In genomic region chr6:162497371-162497770, GRCh38 we compare ENCODE assay signal across 22 cellular contexts.
"Had no signal": no experiment of that assay in that cellular context is flagged by ENCODE, and none has a peak within 500 bp of the region (broad histone marks: within the 10 kb centered on the region; RNA-seq: fewer than 3 reads in every experiment).

No MANE protein-coding gene starts in this region.

- H3K4me2 ChIP-seq: hepatocyte had no signal

- H3K9me3 ChIP-seq: gastroesophageal sphincter, ovary, right atrium auricular region, sigmoid colon, suprapubic skin, transverse colon, upper lobe of right lung, uterus had no signal

- H3K27ac ChIP-seq: foreskin keratinocyte, gastroesophageal sphincter, hepatocyte, ovary, right atrium auricular region, sigmoid colon, suprapubic skin, transverse colon, upper lobe of right lung, uterus had no signal

- DNase-seq: central memory CD4-positive, alpha-beta T cell; dorsolateral prefrontal cortex; effector CD4-positive, alpha-beta T cell; foreskin keratinocyte; kidney; mesenchymal stem cell; naive thymus-derived CD4-positive, alpha-beta T cell; occipital lobe; ovary; sigmoid colon; stimulated activated CD4-positive, alpha-beta T cell treated with anti-CD3 and anti-CD28 coated beads, Interleukin-4, amount 100 ng/mL, for 4 hours; transverse colon; upper lobe of right lung; uterus had no signal

- H3K27me3 ChIP-seq: dorsolateral prefrontal cortex, foreskin keratinocyte, gastroesophageal sphincter, hepatocyte, ovary, right atrium auricular region, sigmoid colon, suprapubic skin, transverse colon, upper lobe of right lung, uterus had no signal

- H3K4me1 ChIP-seq: foreskin keratinocyte, gastroesophageal sphincter, sigmoid colon, suprapubic skin, transverse colon, upper lobe of right lung, uterus had no signal

- H3K4me3 ChIP-seq: dorsolateral prefrontal cortex, gastroesophageal sphincter, hepatocyte, lung, ovary, right atrium auricular region, sigmoid colon, suprapubic skin, transverse colon, upper lobe of right lung, uterus had no signal

- H3K79me2 ChIP-seq: hepatocyte had no signal

- H2AFZ ChIP-seq: hepatocyte had no signal

- FAIRE-seq: colon, kidney had no signal

- H3K36me3 ChIP-seq: gastroesophageal sphincter, ovary, right atrium auricular region, sigmoid colon, suprapubic skin, transverse colon, upper lobe of right lung, uterus had no signal

- ATAC-seq: foreskin keratinocyte; gastroesophageal sphincter; left lobe of liver; naive thymus-derived CD4-positive, alpha-beta T cell; stimulated activated memory B cell treated with anti-CD40 and anti-IgM and Interleukin-4, amounts not matched to agents 10 μg/mL and 1 μg/mL and 100 μg/mL, for 72 hours; upper lobe of right lung had no signal
